1 cellular context compared by ENCODE assay signal in genomic region chr13:19961484-19961883, GRCh38.
TF ChIP-seq lines count a peak whose summit lies in the region.

No MANE protein-coding gene starts in this region.

TF ChIP-seq in GM23338, 12 proteins besides CTCF, POLR2A, EP300 and RAD21 (continued from another document):
- TF ChIP-seq ETS1 (IDR thresholded peaks at IDR 0.05) (no peak), EZH2 (IDR thresholded peaks at IDR 0.05; ENCODE audit: low read depth, unreplicated experiment) (no peak), EZH2phosphoT487 (IDR thresholded peaks at IDR 0.05; ENCODE audit: unreplicated experiment) (no peak), JUNB (IDR thresholded peaks at IDR 0.05; ENCODE audit: unreplicated experiment) (no peak), ZNF331 (CRISPR knock-in tag; IDR thresholded peaks at IDR 0.05; ENCODE audit: low read depth) (no peak), ZNF114 (CRISPR knock-in tag; IDR thresholded peaks at IDR 0.05) (no peak), NANOG (IDR thresholded peaks at IDR 0.05; ENCODE audit: borderline replicate concordance) (no peak), CREB1 (CRISPR knock-in tag; IDR thresholded peaks at IDR 0.05; ENCODE audit: low read depth) (no peak), REST (IDR thresholded peaks at IDR 0.05; ENCODE audit: unreplicated experiment) (no peak)
TF ChIP-seq in GM23338: peak in this region for 0.
